In genomic region chr7:91949221-91950009, GRCh38 we compare ENCODE assay signal across 13 cellular contexts. TPM values are rescaled to one million over a fixed set of nuclear protein-coding genes. Genes with fewer than 3 reads are reported as not detected.
DNase-seq lines count a peak whose midpoint lies in the region; ATAC-seq and TF ChIP-seq lines count a peak whose summit lies in the region.
"Had no signal": no experiment of that assay in that cellular context is flagged by ENCODE, and none has a peak within 500 bp of the region (broad histone marks: within the 10 kb centered on the region; RNA-seq: fewer than 3 reads in every experiment).

No MANE protein-coding gene starts in this region.

- H3K27me3 ChIP-seq in neuronal stem cell (ENCODE audit: control insufficient read depth in 3 of 3, insufficient read depth in 3 of 3, low read depth in 1 of 3, low read length in 3 of 3) (no peaks in the 10 kb centered on the region), heart right ventricle (no peaks in the 10 kb centered on the region), ovary (no peaks in the 10 kb centered on the region)

- no peaks in the 10 kb centered on the region for H3K9me3 Mint-ChIP-seq in activated naive CD4-positive, alpha-beta T cell treated with anti-CD3 and anti-CD28 coated beads for 36 hours
- H3K9me3 Mint-ChIP-seq: activated CD4-positive, alpha-beta memory T cell treated with anti-CD3 and anti-CD28 coated beads for 36 hours; CD8-positive, alpha-beta memory T cell; neural crest cell had no signal

- H3K36me3 ChIP-seq in neuronal stem cell (replicated peaks in 1 of 2; ENCODE audit: control insufficient read depth in 2 of 2, insufficient read depth in 2 of 2, low read length in 2 of 2), result peaks cover 0 to 2% of the 10 kb centered on the region in 2 donors
- H3K36me3 ChIP-seq in heart right ventricle, result peaks cover 0 to 9% (median 0%) of the 10 kb centered on the region in 9 donors
- H3K36me3 ChIP-seq in ovary, result no peaks in the 10 kb centered on the region

- H3K4me2 ChIP-seq in neuronal stem cell (ENCODE audit: insufficient read depth, low read length, poor library complexity, severe bottlenecking), result no peak overlapping the region

- no peak for TF ChIP-seq EP300 in ovary (IDR thresholded peaks at IDR 0.05)

- H3K9ac ChIP-seq in neuronal stem cell (ENCODE audit: low read depth, low read length, poor library complexity), result no peak overlapping the region

- no peak overlapping the region for H2AK5ac ChIP-seq in neuronal stem cell (ENCODE audit: low read depth, low read length)

- CTCF ChIA-PET in activated naive CD4-positive, alpha-beta T cell treated with anti-CD3 and anti-CD28 coated beads for 36 hours (lab: Charles Lee), result interaction anchor here (0.6 kb wide), 1 partner anchor 40 kb away, joined by 3 read pairs; no protein-coding TSS in a partner anchor

- DNase-seq in DMS 273 (lab: John Stamatoyannopoulos, UW; ENCODE audit: unreplicated experiment) (peak; percentile 63), astrocyte of the spinal cord (ENCODE audit: low read depth, low spot score) (peak; percentile 48), neuronal stem cell (ENCODE audit: low spot score) (no peak), heart right ventricle (no peak), ovary (no peak)
- no peak for DNase-seq in activated naive CD4-positive, alpha-beta T cell treated with anti-CD3 and anti-CD28 coated beads for 36 hours
- DNase-seq: activated CD4-positive, alpha-beta memory T cell treated with anti-CD3 and anti-CD28 coated beads for 36 hours; CD8-positive, alpha-beta memory T cell; hippocampal formation had no signal

- peaks cover 4% of the 10 kb centered on the region for H3K36me3 Mint-ChIP-seq in activated naive CD4-positive, alpha-beta T cell treated with anti-CD3 and anti-CD28 coated beads for 36 hours (ENCODE audit: low read depth)

- H2AFZ ChIP-seq in neuronal stem cell (ENCODE audit: low read length), result no peak overlapping the region

- no peak overlapping the region for H3K4me3 ChIP-seq in astrocyte of the spinal cord (ENCODE audit: low read depth, low read length)
- no peak overlapping the region for H3K4me3 ChIP-seq in neuronal stem cell (ENCODE audit: low read length in 2 of 2)
- no peak overlapping the region for H3K4me3 ChIP-seq in heart right ventricle
- no peak overlapping the region for H3K4me3 ChIP-seq in ovary

- H3K23ac ChIP-seq in neuronal stem cell (ENCODE audit: low read depth, low read length, poor library complexity), result no peak overlapping the region

- H4K91ac ChIP-seq in neuronal stem cell (ENCODE audit: low read depth, low read length, poor library complexity), result no peak overlapping the region

- H2BK120ac ChIP-seq in neuronal stem cell (ENCODE audit: low read depth, low read length), result no peak overlapping the region

- ATAC-seq in GM19463 (IDR thresholded peaks at IDR 0.05; ENCODE audit: unreplicated experiment) (peak; percentile 69), HG03378 (IDR thresholded peaks at IDR 0.05; ENCODE audit: unreplicated experiment) (peak; percentile 54), heart right ventricle (no peak)
- ATAC-seq: Panc1 had no signal

- H4K8ac ChIP-seq in neuronal stem cell (ENCODE audit: low read depth, low read length), result no peak overlapping the region

- H2BK12ac ChIP-seq in neuronal stem cell (ENCODE audit: low read length), result no peak overlapping the region

- TF ChIP-seq POLR2A in ovary (IDR thresholded peaks at IDR 0.05), result no peak

- intact Hi-C loops in activated naive CD4-positive, alpha-beta T cell treated with anti-CD3 and anti-CD28 coated beads for 36 hours (cut with micrococcal nuclease), result loop anchor here (10.0 kb wide), 2 partner anchors 685 to 1605 kb away; partner anchors contain the start of genes FZD1 and GTPBP10
- intact Hi-C loops in heart right ventricle (cut with DNase I), result loop anchor here in 2 of 10 donors (10.0 kb wide), 2 partner anchors 95 to 105 kb away; no protein-coding TSS in a partner anchor
- intact Hi-C loops in ovary (cut with DNase I), result loop anchor here in 1 of 4 donors (5.0 kb wide), 1 partner anchor 908 kb away; no protein-coding TSS in a partner anchor

- peaks cover 32% of the 10 kb centered on the region for H3K4me1 Mint-ChIP-seq in activated naive CD4-positive, alpha-beta T cell treated with anti-CD3 and anti-CD28 coated beads for 36 hours (ENCODE audit: low read depth)

- no peak overlapping the region for H3K4me3 Mint-ChIP-seq in activated naive CD4-positive, alpha-beta T cell treated with anti-CD3 and anti-CD28 coated beads for 36 hours
- H3K4me3 Mint-ChIP-seq: activated CD4-positive, alpha-beta memory T cell treated with anti-CD3 and anti-CD28 coated beads for 36 hours; CD8-positive, alpha-beta memory T cell; neural crest cell had no signal

- H3K18ac ChIP-seq in neuronal stem cell (ENCODE audit: low read length), result no peak overlapping the region

- H3K27ac ChIP-seq in neuronal stem cell (replicated peaks; ENCODE audit: low read length) (no peak overlapping the region), heart right ventricle (no peak overlapping the region), ovary (no peak overlapping the region)

- H3K4ac ChIP-seq in neuronal stem cell (ENCODE audit: low read length), result no peak overlapping the region

- TF ChIP-seq CTCF in astrocyte of the spinal cord (IDR thresholded peaks at IDR 0.05; ENCODE audit: low read depth, low read length) (no peak), heart right ventricle (IDR thresholded peaks at IDR 0.05) (no peak), ovary (IDR thresholded peaks at IDR 0.05) (no peak)

- H3K27me3 Mint-ChIP-seq in activated naive CD4-positive, alpha-beta T cell treated with anti-CD3 and anti-CD28 coated beads for 36 hours (ENCODE audit: low read depth), result no peaks in the 10 kb centered on the region
- H3K27me3 Mint-ChIP-seq: activated CD4-positive, alpha-beta memory T cell treated with anti-CD3 and anti-CD28 coated beads for 36 hours; CD8-positive, alpha-beta memory T cell had no signal

- WGBS in neuronal stem cell (ENCODE audit: extremely low coverage in 2 of 2, insufficient read length in 2 of 2, insufficient replicate concordance in 1 of 2), 2 donors, result no CpG with 5 or more reads among the region's 1 CpG
- 74 to 84% methylated on average over 1 of the region's 1 CpG for WGBS in heart right ventricle, 2 donors
- 90 to 100% (median 95%) methylated on average over 1 of the region's 1 CpG for WGBS in ovary, 3 donors

- H3K9me3 ChIP-seq in neuronal stem cell (replicated peaks in 1 of 2; ENCODE audit: control insufficient read depth in 2 of 2, insufficient read depth in 1 of 2, low read depth in 1 of 2, low read length in 2 of 2) (no peaks in the 10 kb centered on the region), heart right ventricle (no peaks in the 10 kb centered on the region), ovary (no peaks in the 10 kb centered on the region)

- H3K79me1 ChIP-seq in neuronal stem cell (ENCODE audit: low read depth, low read length), result no peaks in the 10 kb centered on the region

- in situ Hi-C loops in astrocyte of the spinal cord (cut with HindIII; ENCODE audit: low sequenced_read_pairs), result no loop called here

- H2BK5ac ChIP-seq in neuronal stem cell (ENCODE audit: low read length), result no peak overlapping the region

- H3K4me1 ChIP-seq in neuronal stem cell (ENCODE audit: control insufficient read depth in 2 of 2, insufficient read depth in 1 of 2, low read depth in 1 of 2, low read length in 2 of 2) (no peaks in the 10 kb centered on the region), heart right ventricle (peaks cover 0 to 30% (median 13%) of the 10 kb centered on the region in 9 donors), ovary (ENCODE audit: insufficient read depth) (peaks cover 14% of the 10 kb centered on the region)

- H3K14ac ChIP-seq in neuronal stem cell (ENCODE audit: low read length), result no peak overlapping the region

- H3K27ac Mint-ChIP-seq in activated naive CD4-positive, alpha-beta T cell treated with anti-CD3 and anti-CD28 coated beads for 36 hours, result no peak overlapping the region
- H3K27ac Mint-ChIP-seq: activated CD4-positive, alpha-beta memory T cell treated with anti-CD3 and anti-CD28 coated beads for 36 hours had no signal

- H2BK15ac ChIP-seq in neuronal stem cell (ENCODE audit: low read length), result no peak overlapping the region

RNA-seq across cellular contexts. Expression of gene AKAP9, which starts 8.8 kb away (rescaled TPM):
- 10 to 100 TPM; 20.0 to 26.2 TPM for total RNA-seq in activated naive CD4-positive, alpha-beta T cell treated with anti-CD3 and anti-CD28 coated beads for 36 hours
- polyA plus RNA-seq in neuronal stem cell (2013, experiment 1 of 2), result 12.8 TPM
- polyA plus RNA-seq in neuronal stem cell (2013, experiment 2 of 2), result 14.0 TPM
- total RNA-seq in heart right ventricle, result 10 to 100 TPM; 35.8 to 62.3 (median 49.7) TPM
- polyA plus RNA-seq in heart right ventricle, result 10 to 100 TPM in 1 of 2 donors, 1 to 10 TPM in 1; 5.9 to 34.4 TPM
- 10 to 100 TPM; 46.3 to 92.8 (median 60.9) TPM for total RNA-seq in ovary
- polyA plus RNA-seq in ovary, result 10 to 100 TPM; 22.1 to 31.4 TPM

Comparison
In these comparisons a context has a peak if more than half of its experiments do, and no peak if none do; other contexts are left out.
1. DNase-seq: peak in DMS 273 (single experiment) and astrocyte of the spinal cord (single experiment); none in activated naive CD4-positive, alpha-beta T cell treated with anti-CD3 and anti-CD28 coated beads for 36 hours (single experiment), neuronal stem cell (single experiment), heart right ventricle (0 of 2) and ovary (0 of 5).
2. ATAC-seq: peak in GM19463 (single experiment) and HG03378 (single experiment); none in heart right ventricle (0 of 8).